15 cellular contexts compared by ENCODE assay signal in genomic region chr3:147200545-147200944, GRCh38.
"Had no signal": no experiment of that assay in that cellular context is flagged by ENCODE, and none has a peak within 500 bp of the region (broad histone marks: within the 10 kb centered on the region; RNA-seq: fewer than 3 reads in every experiment).

No MANE protein-coding gene starts in this region.

- H3K36me3 Mint-ChIP-seq: activated naive CD8-positive, alpha-beta T cell had no signal

- H3K27me3 Mint-ChIP-seq: activated naive CD8-positive, alpha-beta T cell; effector memory CD8-positive, alpha-beta T cell had no signal

- H3K9me3 Mint-ChIP-seq: neural crest cell had no signal

- DNase-seq: activated CD4-positive, alpha-beta T cell treated with anti-CD3 and anti-CD28 coated beads, Interleukin-2, amount 50 U/mL, for 48 hours; activated effector memory CD4-positive, alpha-beta T cell treated with anti-CD3 and anti-CD28 coated beads, Interleukin-2, amount 50 U/mL, for 16 hours; activated T-cell treated with anti-CD3 and anti-CD28 coated beads, Interleukin-2, amount 50 U/mL, for 4 hours; central memory CD4-positive, alpha-beta T cell; cortex of kidney; effector memory CD8-positive, alpha-beta T cell; erythroblast; gastrocnemius medialis; heart right ventricle; pancreas; stimulated activated CD4-positive, alpha-beta T cell treated with anti-CD3 and anti-CD28 coated beads, Interleukin-4, amount 100 ng/mL, for 4 hours; stomach had no signal

- H3K4me1 Mint-ChIP-seq: neural crest cell had no signal

- H3K9me3 ChIP-seq: gastrocnemius medialis, heart right ventricle, pancreas, stomach, thoracic aorta had no signal

- H3K4me3 ChIP-seq: gastrocnemius medialis, heart right ventricle, pancreas, stomach, thoracic aorta had no signal

- ATAC-seq: activated T-cell treated with anti-CD3 and anti-CD28 coated beads, Interleukin-2, amount 50 U/mL, for 4 hours; effector memory CD8-positive, alpha-beta T cell; gastrocnemius medialis; heart right ventricle; pancreas had no signal

- H3K4me3 Mint-ChIP-seq: activated naive CD8-positive, alpha-beta T cell; activated T-cell treated with anti-CD3 and anti-CD28 coated beads, Interleukin-2, amount 50 U/mL, for 4 hours; effector memory CD8-positive, alpha-beta T cell; neural crest cell had no signal

- H3K27ac ChIP-seq: gastrocnemius medialis, heart right ventricle, pancreas, stomach, thoracic aorta had no signal

- H3K36me3 ChIP-seq: gastrocnemius medialis, heart right ventricle, pancreas, stomach, thoracic aorta had no signal

- H3K27me3 ChIP-seq: gastrocnemius medialis, pancreas, stomach had no signal

- H3K27ac Mint-ChIP-seq: activated naive CD8-positive, alpha-beta T cell; effector memory CD8-positive, alpha-beta T cell had no signal

- H3K4me1 ChIP-seq: gastrocnemius medialis, heart right ventricle, pancreas, stomach had no signal
